Comparison of ENCODE assay signal across 28 cellular contexts in genomic region chr7:92137531-92137930, GRCh38. TPM values are rescaled to one million over a fixed set of nuclear protein-coding genes. Genes with fewer than 3 reads are reported as not detected.
DNase-seq lines count a peak whose midpoint lies in the region; TF ChIP-seq lines count a peak whose summit lies in the region.
"Had no signal": no experiment of that assay in that cellular context is flagged by ENCODE, and none has a peak within 500 bp of the region (broad histone marks: within the 10 kb centered on the region; RNA-seq: fewer than 3 reads in every experiment).

No MANE protein-coding gene starts in this region.

- H3K4me3 ChIP-seq in spleen: no peak overlapping the region
- H3K4me3 ChIP-seq: adrenal gland, breast epithelium, GM23248, tibial artery had no signal

- intact Hi-C loops in spleen (cut with DNase I; ENCODE audit: low total_unique reads): no loop called here

- H3K9me3 ChIP-seq in spleen: no peaks in the 10 kb centered on the region
- H3K9me3 ChIP-seq: adrenal gland, breast epithelium, tibial artery had no signal

- TF ChIP-seq CTCF in nephron (IDR thresholded peaks at IDR 0.05; ENCODE audit: unreplicated experiment in 3 of 3): no peak
- no peak for TF ChIP-seq CTCF in spleen (IDR thresholded peaks at IDR 0.05 in 8 of 11, conservative IDR thresholded peaks at IDR 0.05 in 3 of 11)

- no peak for TF ChIP-seq POLR2A in spleen (IDR thresholded peaks at IDR 0.05)

- H3K4me1 ChIP-seq in spleen: peaks cover 4 to 24% (median 19%) of the 10 kb centered on the region in 6 donors
- H3K4me1 ChIP-seq: breast epithelium had no signal

- H3K36me3 ChIP-seq in spleen: no peaks in the 10 kb centered on the region
- H3K36me3 ChIP-seq: adrenal gland, breast epithelium, tibial artery had no signal

- WGBS in spleen, 5 donors: 42 to 46% (median 43%) methylated on average over 2 of the region's 2 CpGs

- H3K27ac ChIP-seq in spleen: no peak overlapping the region
- H3K27ac ChIP-seq: adrenal gland, breast epithelium, GM23248, tibial artery had no signal

- peaks cover 9% of the 10 kb centered on the region for H3K9me3 Mint-ChIP-seq in nephron
- H3K9me3 Mint-ChIP-seq: activated T-cell treated with anti-CD3 and anti-CD28 coated beads, Interleukin-2, amount 50 U/mL, for 4 hours; stimulated activated naive CD8-positive, alpha-beta T cell treated with anti-CD3 and anti-CD28 coated beads, Interleukin-15, amount 100 ng/mL, for 72 hours had no signal

- DNase-seq in DMS 273 treated with DMSO at 0.1 percent for 48 hours (lab: John Stamatoyannopoulos, UW) (peak; percentile 44), M059J (ENCODE audit: low read depth) (peak; percentile 72), amniotic epithelial cell (ENCODE audit: low read depth) (peak; percentile 99), spleen (no peak), NCI-H2196 treated with DMSO at 0.1 percent for 48 hours (lab: John Stamatoyannopoulos, UW; ENCODE audit: unreplicated experiment) (no peak), NCI-H2227 (lab: John Stamatoyannopoulos, UW; ENCODE audit: unreplicated experiment) (no peak)
- DNase-seq in stimulated activated CD4-positive, alpha-beta T cell treated with anti-CD3 and anti-CD28 coated beads, Interleukin-1b, Interleukin-23, amount 100 ng/mL, for 48 hours: no peak
- DNase-seq: activated CD4-positive, alpha-beta T cell treated with anti-CD3 and anti-CD28 coated beads for 4 hours; activated T-cell treated with anti-CD3 and anti-CD28 coated beads, Interleukin-2, amount 50 U/mL, for 4 hours; adrenal gland; CD4-positive, CD25-positive, alpha-beta regulatory T cell; effector CD8-positive, alpha-beta T cell; foreskin melanocyte; GDM1; GM23248; left colon; mesendoderm; NCI-H1105 treated with DMSO at 0.1 percent for 48 hours; NCI-H2081; NCI-H446; stimulated activated naive CD8-positive, alpha-beta T cell treated with anti-CD3 and anti-CD28 coated beads, Interleukin-15, amount 100 ng/mL, for 72 hours; T-helper 1 cell; tibial artery had no signal

- no peaks in the 10 kb centered on the region for H3K36me3 Mint-ChIP-seq in nephron (ENCODE audit: low read depth)
- H3K36me3 Mint-ChIP-seq: CD4-positive, CD25-positive, alpha-beta regulatory T cell had no signal

- H3K27me3 ChIP-seq in spleen (replicated peaks in 1 of 7): no peaks in the 10 kb centered on the region
- H3K27me3 ChIP-seq: adrenal gland, breast epithelium, tibial artery had no signal

- peak overlapping the region; percentile 90 to 96 (median 96) for H3K27ac Mint-ChIP-seq in nephron

- H3K4me1 Mint-ChIP-seq in nephron: peaks cover 25% of the 10 kb centered on the region

- no peaks in the 10 kb centered on the region for H3K27me3 Mint-ChIP-seq in nephron (ENCODE audit: low read depth)
- H3K27me3 Mint-ChIP-seq: stimulated activated naive CD8-positive, alpha-beta T cell treated with anti-CD3 and anti-CD28 coated beads, Interleukin-15, amount 100 ng/mL, for 72 hours had no signal

- H3K4me3 Mint-ChIP-seq in nephron: peak overlapping the region in 2 of 3 experiments; percentile 68 to 70
- H3K4me3 Mint-ChIP-seq: activated T-cell treated with anti-CD3 and anti-CD28 coated beads, Interleukin-2, amount 50 U/mL, for 4 hours; stimulated activated naive CD8-positive, alpha-beta T cell treated with anti-CD3 and anti-CD28 coated beads, Interleukin-15, amount 100 ng/mL, for 72 hours had no signal

RNA-seq across cellular contexts. Expression of gene CYP51A1, which starts 3.3 kb away (rescaled TPM):
- 137 and 139 TPM in 2 replicates for total RNA-seq in M059J (2014; rRNA removed; shearing (Covaris generic))
- total RNA-seq in spleen: 10 to 100 TPM; 18.7 to 34.4 (median 27.9) TPM
- polyA plus RNA-seq in spleen: 1 to 10 TPM; 4.2 to 9.7 (median 6.1) TPM

RNA-seq across cellular contexts. Expression of gene LRRD1, which starts 41.4 kb away (rescaled TPM):
- not detected in 2 replicates for total RNA-seq in M059J (2014; rRNA removed; shearing (Covaris generic))
- under 1 TPM in 3 of 7 donors, not detected in 4; 0.24 to 0.34 (median 0.26) TPM for total RNA-seq in spleen
- under 1 TPM in 1 of 3 donors, not detected in 2; 0.09 TPM for polyA plus RNA-seq in spleen
- total RNA-seq: activated CD8-positive, alpha-beta memory T cell treated with anti-CD3 and anti-CD28 coated beads for 36 hours; activated T-cell treated with anti-CD3 and anti-CD28 coated beads, Interleukin-2, amount 50 U/mL, for 4 hours; esophagus mucosa; GM23248; Right ventricle myocardium inferior had no signal
- polyA plus RNA-seq: GM23248 had no signal

Comparison
In these comparisons a context has a peak if more than half of its experiments do, and no peak if none do; other contexts are left out.
1. DNase-seq: peak in DMS 273 treated with DMSO at 0.1 percent for 48 hours (single experiment), M059J (single experiment) and amniotic epithelial cell (single experiment); none in spleen (single experiment), NCI-H2196 treated with DMSO at 0.1 percent for 48 hours (single experiment), stimulated activated CD4-positive, alpha-beta T cell treated with anti-CD3 and anti-CD28 coated beads, Interleukin-1b, Interleukin-23, amount 100 ng/mL, for 48 hours (single experiment) and NCI-H2227 (single experiment).